14 cellular contexts compared by ENCODE assay signal in the genomic region with DNA sequence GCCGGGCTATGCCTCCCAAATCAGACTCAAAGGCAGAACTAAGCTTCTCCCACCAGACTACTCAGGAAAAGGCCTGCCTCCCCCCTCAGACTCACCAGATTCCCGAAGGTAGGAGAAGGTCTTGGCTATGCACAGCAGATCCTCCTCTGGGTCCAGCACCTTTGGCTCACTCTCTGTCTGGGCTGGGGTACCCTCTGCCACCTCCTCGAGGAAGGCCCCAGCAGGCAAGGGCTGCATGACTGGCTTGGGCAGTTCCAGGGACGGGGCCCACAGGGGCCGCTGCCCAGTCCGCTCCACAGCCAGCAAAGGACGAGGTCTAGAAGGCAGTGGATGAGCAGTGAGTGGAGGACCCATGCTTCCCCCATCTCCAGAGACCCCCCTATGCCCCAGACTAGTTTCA. TPM values are rescaled to one million over a fixed set of nuclear protein-coding genes. Genes with fewer than 3 reads are reported as not detected.
DNase-seq lines count a peak whose midpoint lies in the region.
"Had no signal": no experiment of that assay in that cellular context is flagged by ENCODE, and none has a peak within 500 bp of the region (broad histone marks: within the 10 kb centered on the region; RNA-seq: fewer than 3 reads in every experiment).

No MANE protein-coding gene starts in this region.

- in situ Hi-C loops in GM23248 (cut with MboI) = no loop called here

- H3K27me3 Mint-ChIP-seq in activated CD4-positive, alpha-beta T cell treated with anti-CD3 and anti-CD28 coated beads, Interleukin-2, amount 10 ng/mL, durations not matched to agents 24 days and 14 days = no peaks in the 10 kb centered on the region
- no peaks in the 10 kb centered on the region for H3K27me3 Mint-ChIP-seq in dendritic cell treated with granulocyte-macrophage colony-stimulating factor and Interleukin-4, amounts not matched to agents 40 ng/mL and 50 ng/mL, for 4 days

- H3K9me3 Mint-ChIP-seq in activated CD4-positive, alpha-beta T cell treated with anti-CD3 and anti-CD28 coated beads, Interleukin-2, amount 10 ng/mL, durations not matched to agents 24 days and 14 days = no peaks in the 10 kb centered on the region
- no peaks in the 10 kb centered on the region for H3K9me3 Mint-ChIP-seq in dendritic cell treated with granulocyte-macrophage colony-stimulating factor and Interleukin-4, amounts not matched to agents 40 ng/mL and 50 ng/mL, for 4 days

- no peaks in the 10 kb centered on the region for H3K4me1 ChIP-seq in GM23248 (ENCODE audit: insufficient read depth)

- no peak overlapping the region for H2AFZ ChIP-seq in GM23248

- peak overlapping the region; percentile 93 for H3K4me3 Mint-ChIP-seq in activated CD4-positive, alpha-beta T cell treated with anti-CD3 and anti-CD28 coated beads, Interleukin-2, amount 10 ng/mL, durations not matched to agents 24 days and 14 days
- H3K4me3 Mint-ChIP-seq in dendritic cell treated with granulocyte-macrophage colony-stimulating factor and Interleukin-4, amounts not matched to agents 40 ng/mL and 50 ng/mL, for 4 days = peak overlapping the region; percentile 99

- intact Hi-C loops in activated CD4-positive, alpha-beta T cell treated with anti-CD3 and anti-CD28 coated beads, Interleukin-2, amount 10 ng/mL, durations not matched to agents 24 days and 14 days (cut with micrococcal nuclease) = loop anchor here (10.0 kb wide), 1 partner anchor 1647 kb away; no protein-coding TSS in a partner anchor
- intact Hi-C loops in dendritic cell treated with granulocyte-macrophage colony-stimulating factor and Interleukin-4, amounts not matched to agents 40 ng/mL and 50 ng/mL, for 4 days (cut with micrococcal nuclease) = no loop called here

- no peaks in the 10 kb centered on the region for H3K27me3 ChIP-seq in GM23248 (replicated peaks; ENCODE audit: insufficient read depth)

- no peaks in the 10 kb centered on the region for H3K9me2 ChIP-seq in GM23248 (ENCODE audit: insufficient read depth)

- no peaks in the 10 kb centered on the region for H3F3A ChIP-seq in GM23248 (ENCODE audit: insufficient read depth)

- H3K4me1 Mint-ChIP-seq in activated CD4-positive, alpha-beta T cell treated with anti-CD3 and anti-CD28 coated beads, Interleukin-2, amount 10 ng/mL, durations not matched to agents 24 days and 14 days = peaks cover 34% of the 10 kb centered on the region
- peaks cover 55% of the 10 kb centered on the region for H3K4me1 Mint-ChIP-seq in dendritic cell treated with granulocyte-macrophage colony-stimulating factor and Interleukin-4, amounts not matched to agents 40 ng/mL and 50 ng/mL, for 4 days (ENCODE audit: low read depth)

- peak overlapping the region; percentile 98 for H3K27ac Mint-ChIP-seq in activated CD4-positive, alpha-beta T cell treated with anti-CD3 and anti-CD28 coated beads, Interleukin-2, amount 10 ng/mL, durations not matched to agents 24 days and 14 days
- peak overlapping the region; percentile 99 for H3K27ac Mint-ChIP-seq in dendritic cell treated with granulocyte-macrophage colony-stimulating factor and Interleukin-4, amounts not matched to agents 40 ng/mL and 50 ng/mL, for 4 days

- H3K27ac ChIP-seq in KOPT-K1 (ENCODE audit: low read depth, low read length, poor library complexity, severe bottlenecking) (peak overlapping the region; percentile 98), GM23248 (no peak overlapping the region)
- H3K27ac ChIP-seq: A549, VCaP had no signal

- H3K4me3 ChIP-seq in GM23248 = no peak overlapping the region
- H3K4me3 ChIP-seq: A549 had no signal

- H3K9me3 ChIP-seq in KOPT-K1 (ENCODE audit: insufficient read depth, low read length, poor library complexity, severe bottlenecking) (peaks cover 13% of the 10 kb centered on the region), GM23248 (ENCODE audit: low read depth) (no peaks in the 10 kb centered on the region)
- H3K9me3 ChIP-seq: A549 had no signal

- H3K4me2 ChIP-seq in GM23248 (ENCODE audit: unreplicated experiment) = no peak overlapping the region
- H3K4me2 ChIP-seq: A549 had no signal

- DNase-seq in activated CD4-positive, alpha-beta T cell treated with anti-CD3 and anti-CD28 coated beads, Interleukin-2, amount 10 ng/mL, durations not matched to agents 24 days and 14 days = peak; percentile 69
- DNase-seq in activated CD4-positive, alpha-beta T cell treated with anti-CD3 and anti-CD28 coated beads for 4 hours = no peak
- peak; percentile 54 for DNase-seq in stimulated activated CD8-positive, alpha-beta memory T cell treated with anti-CD3 and anti-CD28 coated beads, Interleukin-4, amount 100 ng/mL, for 48 hours
- DNase-seq in GM23248 (no peak), SIG-M5 (lab: John Stamatoyannopoulos, UW) (no peak)
- DNase-seq in central memory CD4-positive, alpha-beta T cell = no peak
- DNase-seq: activated effector memory CD4-positive, alpha-beta T cell treated with Interleukin-2 at 50 U/mL for 16 hours; islet precursor cell; NCI-H1092; stimulated activated CD4-positive, alpha-beta T cell treated with anti-CD3 and anti-CD28 coated beads, Interleukin-1b, Interleukin-23, amount 100 ng/mL, for 48 hours had no signal

- 79 to 80% methylated on average over 7 of the region's 7 CpGs for WGBS in GM23248 (ENCODE audit: low coverage in 1 of 2, low lambda C conversion rate in 2 of 2, missing lambda C conversion rate in 2 of 2), 2 experiments

- H3K36me3 ChIP-seq in KOPT-K1 (ENCODE audit: insufficient read depth, low read length) = peaks cover 82% of the 10 kb centered on the region
- H3K36me3 ChIP-seq in GM23248 (ENCODE audit: low read depth) = no peaks in the 10 kb centered on the region

- H3K9ac ChIP-seq in GM23248 = no peak overlapping the region

- no peaks in the 10 kb centered on the region for H4K20me1 ChIP-seq in GM23248 (ENCODE audit: insufficient read depth)

- H3K79me2 ChIP-seq in GM23248 (ENCODE audit: insufficient read depth) = no peaks in the 10 kb centered on the region

- H3K36me3 Mint-ChIP-seq in activated CD4-positive, alpha-beta T cell treated with anti-CD3 and anti-CD28 coated beads, Interleukin-2, amount 10 ng/mL, durations not matched to agents 24 days and 14 days (ENCODE audit: low read depth) = peaks cover 93% of the 10 kb centered on the region
- peaks cover 98% of the 10 kb centered on the region for H3K36me3 Mint-ChIP-seq in dendritic cell treated with granulocyte-macrophage colony-stimulating factor and Interleukin-4, amounts not matched to agents 40 ng/mL and 50 ng/mL, for 4 days (ENCODE audit: low read depth)

RNA-seq across cellular contexts. Expression of a gene that starts 3.3 kb away (rescaled TPM):
- 359 and 361 TPM in 2 replicates for total RNA-seq in activated CD4-positive, alpha-beta T cell treated with anti-CD3 and anti-CD28 coated beads, Interleukin-2, amount 10 ng/mL, durations not matched to agents 24 days and 14 days
- 1.0 and 1.1 TPM in 2 replicates for total RNA-seq in GM23248 (2014; rRNA removed; shearing (Covaris generic))
- polyA plus RNA-seq in GM23248 (2016; fragmentation: Nextera tagmentation; extraction: Ambion mirVana) = 0.79 and 1.6 TPM in 2 replicates

RNA-seq across cellular contexts. Expression of a gene that starts 8.7 kb away (rescaled TPM):
- total RNA-seq in activated CD4-positive, alpha-beta T cell treated with anti-CD3 and anti-CD28 coated beads, Interleukin-2, amount 10 ng/mL, durations not matched to agents 24 days and 14 days = 199 and 207 TPM in 2 replicates
- total RNA-seq in GM23248 (2014; rRNA removed; shearing (Covaris generic)) = 61.5 and 72.1 TPM in 2 replicates
- 33.2 and 35.4 TPM in 2 replicates for polyA plus RNA-seq in GM23248 (2016; fragmentation: Nextera tagmentation; extraction: Ambion mirVana)

RNA-seq across cellular contexts. Expression of a gene that starts 39.0 kb away (rescaled TPM):
- total RNA-seq in activated CD4-positive, alpha-beta T cell treated with anti-CD3 and anti-CD28 coated beads, Interleukin-2, amount 10 ng/mL, durations not matched to agents 24 days and 14 days = 62.9 and 66.0 TPM in 2 replicates
- 15.8 and 15.9 TPM in 2 replicates for total RNA-seq in GM23248 (2014; rRNA removed; shearing (Covaris generic))
- polyA plus RNA-seq in GM23248 (2016; fragmentation: Nextera tagmentation; extraction: Ambion mirVana) = 17.3 and 18.4 TPM in 2 replicates

RNA-seq across cellular contexts. Expression of a gene that starts 40.7 kb away (rescaled TPM):
- 32.6 and 35.4 TPM in 2 replicates for total RNA-seq in activated CD4-positive, alpha-beta T cell treated with anti-CD3 and anti-CD28 coated beads, Interleukin-2, amount 10 ng/mL, durations not matched to agents 24 days and 14 days
- total RNA-seq in GM23248 (2014; rRNA removed; shearing (Covaris generic)) = 17.4 and 36.8 TPM in 2 replicates
- polyA plus RNA-seq in GM23248 (2016; fragmentation: Nextera tagmentation; extraction: Ambion mirVana) = 17.3 and 19.3 TPM in 2 replicates

Comparison
In these comparisons a context has a peak if more than half of its experiments do, and no peak if none do; other contexts are left out.
1. DNase-seq: peak in activated CD4-positive, alpha-beta T cell treated with anti-CD3 and anti-CD28 coated beads, Interleukin-2, amount 10 ng/mL, durations not matched to agents 24 days and 14 days (single experiment) and stimulated activated CD8-positive, alpha-beta memory T cell treated with anti-CD3 and anti-CD28 coated beads, Interleukin-4, amount 100 ng/mL, for 48 hours (single experiment); none in activated CD4-positive, alpha-beta T cell treated with anti-CD3 and anti-CD28 coated beads for 4 hours (0 of 2), GM23248 (single experiment), central memory CD4-positive, alpha-beta T cell (single experiment) and SIG-M5 (single experiment).
2. RNA of a gene that starts 3.3 kb away (total RNA-seq): 359 to 361 TPM in activated CD4-positive, alpha-beta T cell treated with anti-CD3 and anti-CD28 coated beads, Interleukin-2, amount 10 ng/mL, durations not matched to agents 24 days and 14 days; 1.0 to 1.1 TPM in GM23248; every median in the first group is over 100 times any median in the second.